ENCODE assay signal across 9 cellular contexts in the genomic region with DNA sequence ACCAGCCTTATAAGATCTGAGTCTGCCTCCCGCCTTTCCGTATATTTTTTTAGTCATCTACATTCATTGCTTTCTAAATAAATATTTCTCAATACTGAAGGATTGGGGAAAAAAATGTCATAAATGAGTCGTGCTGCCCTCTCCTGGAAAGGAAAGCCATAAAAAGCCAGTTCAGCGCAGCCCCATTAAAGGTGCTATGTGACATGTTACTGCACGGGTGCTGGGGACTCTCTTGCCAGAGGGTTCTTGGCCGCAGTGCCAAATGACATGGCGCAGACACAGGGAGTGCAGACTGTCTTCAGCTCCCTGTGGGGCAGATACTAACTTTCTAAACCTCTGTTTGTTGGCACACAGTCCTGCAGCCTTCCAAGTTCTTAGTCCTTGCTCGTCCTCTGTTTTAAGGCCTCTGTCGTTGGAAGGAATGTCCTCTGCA. TPM values are rescaled to one million over a fixed set of nuclear protein-coding genes. Genes with fewer than 3 reads are reported as not detected.
DNase-seq lines count a peak whose midpoint lies in the region; ATAC-seq and TF ChIP-seq lines count a peak whose summit lies in the region.
"Had no signal": no experiment of that assay in that cellular context is flagged by ENCODE, and none has a peak within 500 bp of the region (broad histone marks: within the 10 kb centered on the region; RNA-seq: fewer than 3 reads in every experiment).

No MANE protein-coding gene starts in this region.

- H3K36me3 ChIP-seq in WERI-Rb-1: no peaks in the 10 kb centered on the region

- DNase-seq in A172 (ENCODE audit: low spot score) (peak; percentile 22), HEK293T (ENCODE audit: extremely low spot score) (peak; percentile 17), WERI-Rb-1 (peak; percentile 20), left cardiac atrium (peak; percentile 50), DMS114 treated with DMSO at 0.1 percent for 48 hours (lab: John Stamatoyannopoulos, UW; ENCODE audit: unreplicated experiment) (no peak)
- no peak for DNase-seq in activated naive CD4-positive, alpha-beta T cell treated with Interleukin-2 at 50 U/mL for 16 hours
- DNase-seq: DMS79 had no signal

- intact Hi-C loops in left cardiac atrium (cut with DNase I): loop anchor here (2.0 to 10.0 kb wide), 2 partner anchors 43 to 47 kb away; no protein-coding TSS in a partner anchor

- no peaks in the 10 kb centered on the region for H3K9me3 ChIP-seq in WERI-Rb-1 (ENCODE audit: severe bottlenecking)

- H3K27me3 ChIP-seq in WERI-Rb-1 (ENCODE audit: insufficient read depth, low read depth, severe bottlenecking): no peaks in the 10 kb centered on the region

- H3K4me3 ChIP-seq in WERI-Rb-1 (ENCODE audit: low read depth, low read length): no peak overlapping the region

- POLR2A ChIA-PET in HEK293T (lab: Yijun Ruan, JAX): no interaction called here

- TF ChIP-seq CTCF in WERI-Rb-1 (IDR thresholded peaks at IDR 0.05; ENCODE audit: low read depth, low read length): peak; percentile 26; the same call in 1 of the 2 replicates

- CTCF ChIA-PET in HEK293T (lab: Yijun Ruan, JAX): interaction anchor here (1.7 kb wide), 1 partner anchor 52 kb away, joined by 5 read pairs; no protein-coding TSS in a partner anchor

- ATAC-seq in left cardiac atrium: peak; percentile 82 to 93
- ATAC-seq in GM18858 (IDR thresholded peaks at IDR 0.05; ENCODE audit: unreplicated experiment): no peak
- no peak for ATAC-seq in GM19023 (IDR thresholded peaks at IDR 0.05; ENCODE audit: unreplicated experiment)

- H3K27ac ChIP-seq in WERI-Rb-1: no peak overlapping the region

TF ChIP-seq in HEK293T, 16 proteins besides CTCF, POLR2A, EP300 and RAD21:
- TF ChIP-seq, protein P1, sequence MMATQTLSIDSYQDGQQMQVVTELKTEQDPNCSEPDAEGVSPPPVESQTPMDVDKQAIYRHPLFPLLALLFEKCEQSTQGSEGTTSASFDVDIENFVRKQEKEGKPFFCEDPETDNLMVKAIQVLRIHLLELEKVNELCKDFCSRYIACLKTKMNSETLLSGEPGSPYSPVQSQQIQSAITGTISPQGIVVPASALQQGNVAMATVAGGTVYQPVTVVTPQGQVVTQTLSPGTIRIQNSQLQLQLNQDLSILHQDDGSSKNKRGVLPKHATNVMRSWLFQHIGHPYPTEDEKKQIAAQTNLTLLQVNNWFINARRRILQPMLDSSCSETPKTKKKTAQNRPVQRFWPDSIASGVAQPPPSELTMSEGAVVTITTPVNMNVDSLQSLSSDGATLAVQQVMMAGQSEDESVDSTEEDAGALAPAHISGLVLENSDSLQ (IDR thresholded peaks at IDR 0.05): no peak
- TF ChIP-seq L3MBTL2 (conservative IDR thresholded peaks at IDR 0.05) (no peak), TARDBP (IDR thresholded peaks at IDR 0.05) (no peak), HDGF (IDR thresholded peaks at IDR 0.05; ENCODE audit: borderline replicate concordance) (no peak), ARNT (IDR thresholded peaks at IDR 0.05) (no peak), NFRKB (IDR thresholded peaks at IDR 0.05) (no peak), FOXK2 (IDR thresholded peaks at IDR 0.05) (no peak), LEF1 (IDR thresholded peaks at IDR 0.05; ENCODE audit: borderline replicate concordance) (no peak), SUZ12 (IDR thresholded peaks at IDR 0.05) (no peak), ZNF384 (IDR thresholded peaks at IDR 0.05) (no peak)

RNA-seq across cellular contexts. Expression of a gene that starts 53.7 kb away (rescaled TPM):
- total RNA-seq in A172 (2014; rRNA removed; shearing (Covaris generic)): 43.2 and 51.4 TPM in 2 replicates
- 100 to 1,000 TPM; 204 to 206 TPM for total RNA-seq in left cardiac atrium

Comparison
In these comparisons a context has a peak if more than half of its experiments do, and no peak if none do; other contexts are left out.
1. DNase-seq: peak in A172 (single experiment), HEK293T (single experiment), WERI-Rb-1 (single experiment) and left cardiac atrium (single experiment); none in activated naive CD4-positive, alpha-beta T cell treated with Interleukin-2 at 50 U/mL for 16 hours (single experiment) and DMS114 treated with DMSO at 0.1 percent for 48 hours (single experiment).
2. ATAC-seq: peak in left cardiac atrium (2 of 2); none in GM18858 (single experiment) and GM19023 (single experiment).